ENCODE assay signal across 24 cellular contexts in the genomic region with DNA sequence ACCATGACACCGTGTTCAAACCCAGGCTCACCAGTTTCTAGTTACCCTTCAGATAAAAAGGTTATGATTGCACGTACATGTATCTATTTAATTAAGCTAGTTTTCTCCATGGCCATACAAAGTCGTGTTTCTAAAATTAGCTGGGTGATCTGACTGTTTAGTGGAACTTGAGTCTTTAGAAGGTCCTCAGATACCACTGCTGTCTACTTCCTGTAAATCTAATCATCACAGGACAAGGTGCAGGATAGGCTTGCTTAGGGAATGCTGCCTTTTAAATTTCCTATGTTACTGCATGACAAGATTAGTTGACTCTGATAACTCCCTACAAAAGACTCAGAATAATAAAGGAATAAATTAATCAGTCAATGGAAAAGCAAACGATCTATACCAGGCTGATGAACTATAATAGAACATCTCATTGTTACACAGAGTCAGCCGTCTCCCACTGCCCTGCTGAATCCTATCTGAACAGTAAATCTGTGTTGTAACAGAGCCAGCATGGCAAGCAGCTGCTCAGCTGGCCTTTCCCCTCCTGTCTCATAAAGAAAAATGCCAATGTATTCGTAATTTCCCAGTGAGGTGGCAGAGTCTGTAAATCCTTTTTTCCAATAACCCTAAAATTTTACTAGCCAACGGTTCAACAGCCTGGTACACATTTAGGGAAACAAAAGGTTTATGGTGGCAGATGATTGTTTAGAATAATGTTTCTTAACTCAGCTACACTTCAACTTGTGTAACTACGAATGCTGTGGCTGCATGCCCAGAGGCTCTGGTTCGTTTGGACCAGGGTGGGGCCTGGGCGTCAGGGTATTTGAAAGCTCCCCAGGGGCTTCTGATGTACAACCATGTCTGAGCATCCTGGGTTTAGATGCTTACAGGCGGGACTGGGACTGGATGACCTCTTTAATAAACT.
A peak's percentile ranks its signal among the peaks of the same experiment; 100 is the strongest.
DNase-seq lines count a peak whose midpoint lies in the region; TF ChIP-seq lines count a peak whose summit lies in the region.
"Had no signal": no experiment of that assay in that cellular context is flagged by ENCODE, and none has a peak within 500 bp of the region (broad histone marks: within the 10 kb centered on the region; RNA-seq: fewer than 3 reads in every experiment).

No MANE protein-coding gene starts in this region.

- TF ChIP-seq CTCF in VCaP (conservative IDR thresholded peaks at IDR 0.05) = no peak
- no peak for TF ChIP-seq CTCF in GM10266 (IDR thresholded peaks at IDR 0.05; ENCODE audit: control insufficient read depth, insufficient read depth, low read depth, missing control alignments)

- in situ Hi-C loops in G401 (cut with HindIII; ENCODE audit: low sequenced_read_pairs) = no loop called here

- peaks cover 0 to 6% of the 10 kb centered on the region in 2 donors for H3K4me1 ChIP-seq in mucosa of rectum (ENCODE audit: control insufficient read depth in 2 of 2, insufficient read depth in 2 of 2, low read length in 2 of 2)
- H3K4me1 ChIP-seq: heart left ventricle, Peyer's patch, SJSA1, suprapubic skin had no signal

- peak overlapping the region; percentile 63 for H3K27ac ChIP-seq in VCaP
- H3K27ac ChIP-seq in mucosa of rectum (ENCODE audit: low read depth in 2 of 2, low read length in 2 of 2) = peak overlapping the region; percentile 46 to 61
- H3K27ac ChIP-seq: coronary artery, heart left ventricle, Peyer's patch, SJSA1, suprapubic skin had no signal

- no peak overlapping the region for H3K9ac ChIP-seq in mucosa of rectum (ENCODE audit: low read depth in 1 of 2, low read length in 2 of 2)

- no peaks in the 10 kb centered on the region for H3K9me3 ChIP-seq in mucosa of rectum (ENCODE audit: control insufficient read depth in 2 of 2, low read length in 2 of 2)
- H3K9me3 ChIP-seq: heart left ventricle, Peyer's patch, suprapubic skin had no signal

- no peaks in the 10 kb centered on the region for H3K36me3 ChIP-seq in mucosa of rectum (ENCODE audit: control insufficient read depth in 2 of 2, insufficient read depth in 2 of 2, low read length in 2 of 2)
- H3K36me3 ChIP-seq: heart left ventricle, Peyer's patch, SJSA1, suprapubic skin had no signal

- no peak overlapping the region for H3K4me3 ChIP-seq in mucosa of rectum (ENCODE audit: low read length in 2 of 2)
- H3K4me3 ChIP-seq: coronary artery, heart left ventricle, Peyer's patch, SJSA1, suprapubic skin had no signal

- H3K27me3 ChIP-seq in mucosa of rectum (ENCODE audit: control insufficient read depth in 2 of 2, insufficient read depth in 2 of 2, low read length in 2 of 2) = no peaks in the 10 kb centered on the region
- H3K27me3 ChIP-seq: Peyer's patch, SJSA1, suprapubic skin had no signal

- DNase-seq in G401 (ENCODE audit: low spot score) (peak; percentile 33), NCI-H146 (lab: John Stamatoyannopoulos, UW) (peak; percentile 78), T-helper 2 cell (no peak), GM10266 (ENCODE audit: extremely low spot score) (no peak)
- DNase-seq in stimulated activated CD4-positive, alpha-beta T cell treated with anti-CD3 and anti-CD28 coated beads, Interleukin-4, amount 100 ng/mL, for 1 hour = no peak
- DNase-seq: activated CD4-positive, alpha-beta memory T cell treated with anti-CD3 and anti-CD28 coated beads, Interleukin-2, amount 10 ng/mL, durations not matched to agents 7 days and 5 days; activated CD4-positive, alpha-beta T cell treated with anti-CD3 and anti-CD28 coated beads for 1 hour; activated CD8-positive, alpha-beta memory T cell treated with anti-CD3 and anti-CD28 coated beads, Interleukin-2, amount 50 U/mL, for 48 hours; effector memory CD8-positive, alpha-beta T cell; erythroblast; GOT3; heart left ventricle; mesendoderm; naive B cell; NCI-H2029; NCI-H510A treated with DMSO at 0.1 percent for 48 hours; nucleus accumbens; Peyer's patch; stimulated activated naive CD4-positive, alpha-beta T cell had no signal

Comparison
In these comparisons a context has a peak if more than half of its experiments do, and no peak if none do; other contexts are left out.
1. DNase-seq: peak in G401 (single experiment) and NCI-H146 (single experiment); none in T-helper 2 cell (0 of 5), GM10266 (single experiment) and stimulated activated CD4-positive, alpha-beta T cell treated with anti-CD3 and anti-CD28 coated beads, Interleukin-4, amount 100 ng/mL, for 1 hour (single experiment).